Comparison of ENCODE assay signal across 24 cellular contexts in genomic region chr18:9878095-9878494, GRCh38. TPM values are rescaled to one million over a fixed set of nuclear protein-coding genes. Genes with fewer than 3 reads are reported as not detected.
DNase-seq lines count a peak whose midpoint lies in the region; ATAC-seq, FAIRE-seq and TF ChIP-seq lines count a peak whose summit lies in the region.
"Had no signal": no experiment of that assay in that cellular context is flagged by ENCODE, and none has a peak within 500 bp of the region (broad histone marks: within the 10 kb centered on the region; RNA-seq: fewer than 3 reads in every experiment).

No MANE protein-coding gene starts in this region.

- no peak overlapping the region for H2BK120ac ChIP-seq in mesenchymal stem cell (ENCODE audit: low read depth, low read length)

- no peak for TF ChIP-seq CTCF in A673 (conservative IDR thresholded peaks at IDR 0.05; ENCODE audit: low read depth, low read length)
- TF ChIP-seq CTCF in KMS-11 (conservative IDR thresholded peaks at IDR 0.05; ENCODE audit: low read depth, low read length), result no peak
- no peak for TF ChIP-seq CTCF in K562 (IDR thresholded peaks at IDR 0.05 in 2 of 3, conservative IDR thresholded peaks at IDR 0.05 in 1 of 3; ENCODE audit: insufficient read depth in 2 of 3, low read depth in 1 of 3, low read length in 3 of 3)
- TF ChIP-seq CTCF in breast epithelium (IDR thresholded peaks at IDR 0.05), result no peak

- no peak for TF ChIP-seq POLR2A in K562 (conservative IDR thresholded peaks at IDR 0.05)
- no peak for TF ChIP-seq POLR2A in breast epithelium (IDR thresholded peaks at IDR 0.05)

- H2AK5ac ChIP-seq in mesenchymal stem cell (ENCODE audit: low read length, severe bottlenecking), result no peak overlapping the region

- no peaks in the 10 kb centered on the region for H3K9me3 ChIP-seq in A673 (ENCODE audit: low read depth, low read length, poor library complexity, severe bottlenecking)
- H3K9me3 ChIP-seq in K562 (replicated peaks; ENCODE audit: control insufficient read depth, insufficient read depth, low read depth, low read length), result no peaks in the 10 kb centered on the region
- no peaks in the 10 kb centered on the region for H3K9me3 ChIP-seq in mesenchymal stem cell (ENCODE audit: control insufficient read depth, low read length)
- no peaks in the 10 kb centered on the region for H3K9me3 ChIP-seq in breast epithelium

- intact Hi-C loops in A673 (cut with micrococcal nuclease; ENCODE audit: unreplicated experiment), result no loop called here
- intact Hi-C loops in K562 (cut with micrococcal nuclease), result loop anchor here (10.0 kb wide), 1 partner anchor 193 kb away; no protein-coding TSS in a partner anchor
- intact Hi-C loops in breast epithelium (cut with DNase I; ENCODE audit: low total_unique reads), result no loop called here

- no peak overlapping the region for H2BK12ac ChIP-seq in mesenchymal stem cell (ENCODE audit: low read length in 2 of 2)

- H2AFZ ChIP-seq in KMS-11 (ENCODE audit: low read depth) (no peak overlapping the region), K562 (ENCODE audit: low read depth, low read length) (0 out of 2 replicates have a peak overlapping the region, but pooled peaks have one; percentile 90), mesenchymal stem cell (ENCODE audit: low read depth, low read length) (no peak overlapping the region)

- POLR2A ChIA-PET in A673 (lab: Charles Lee; ENCODE audit: low non-redundant PET) (no interaction called here), K562 (lab: Yijun Ruan, JAX) (interaction anchor here (0.6 to 2.0 kb wide), 5 partner anchors 8 to 167 kb away, joined by 3 to 10 read pairs (median 7); no protein-coding TSS in a partner anchor)

- no peak for ATAC-seq in K562

- H3K4me1 ChIP-seq in A673 (ENCODE audit: insufficient read depth, low read length, poor library complexity, severe bottlenecking), result peaks cover 22% of the 10 kb centered on the region
- H3K4me1 ChIP-seq in KMS-11 (ENCODE audit: low read depth, poor library complexity, severe bottlenecking), result peaks cover 29% of the 10 kb centered on the region
- H3K4me1 ChIP-seq in K562 (replicated peaks in 1 of 2; ENCODE audit: control insufficient read depth in 2 of 2, insufficient read depth in 2 of 2, low read length in 2 of 2), result peaks cover 20 to 57% of the 10 kb centered on the region in 2 experiments
- H3K4me1 ChIP-seq in mesenchymal stem cell (ENCODE audit: control insufficient read depth, insufficient read depth, low read depth, low read length), result no peaks in the 10 kb centered on the region
- no peaks in the 10 kb centered on the region for H3K4me1 ChIP-seq in breast epithelium

- no TSS peak for BruUV-seq in A673 (replicated peaks; lab: Mats Ljungman, UMichigan)
- no TSS peak for BruUV-seq in K562 (replicated peaks; lab: Mats Ljungman, UMichigan)

- no peak overlapping the region for H2BK5ac ChIP-seq in mesenchymal stem cell (ENCODE audit: low read depth, low read length, poor library complexity, severe bottlenecking)

- H3K27me3 ChIP-seq in A673 (replicated peaks; ENCODE audit: insufficient read depth, low read depth, low read length, poor library complexity) (no peaks in the 10 kb centered on the region), KMS-11 (ENCODE audit: insufficient read depth, low read depth) (no peaks in the 10 kb centered on the region), K562 (ENCODE audit: control insufficient read depth in 2 of 2, insufficient read depth in 2 of 2, low read length in 2 of 2) (no peaks in the 10 kb centered on the region), mesenchymal stem cell (ENCODE audit: control insufficient read depth in 1 of 2, insufficient read depth in 1 of 2, low read length in 2 of 2) (no peaks in the 10 kb centered on the region), breast epithelium (no peaks in the 10 kb centered on the region)

- no peak for FAIRE-seq in K562 (lab: Jason Lieb, UNC)
- FAIRE-seq: G401.6 had no signal

- H3K18ac ChIP-seq in mesenchymal stem cell (ENCODE audit: low read depth in 1 of 2, low read length in 2 of 2), result no peak overlapping the region

- DNase-seq in A673 (ENCODE audit: low spot score) (no peak), K562 (ENCODE audit: extremely low read depth in 1 of 4, low spot score in 3 of 4) (no peak), mesenchymal stem cell (no peak), breast epithelium (ENCODE audit: low spot score in 2 of 2) (no peak), cerebellar nuclear complex (lab: John Stamatoyannopoulos, UW) (no peak)
- no peak for DNase-seq in central memory CD4-positive, alpha-beta T cell
- DNase-seq: C1 segment of cervical spinal cord; CD4-positive, alpha-beta memory T cell; COR-L47; H9; Karpas-422; NCI-H1092; NCI-H1436; NCI-H187 treated with DMSO at 0.1 percent for 48 hours; NCI-H2171 treated with DMSO at 0.1 percent for 48 hours; NCI-H345; NCI-H510A treated with DMSO at 0.1 percent for 48 hours; NCI-H748 treated with DMSO at 0.1 percent for 48 hours; Right ventricle myocardium superior had no signal

- no peak overlapping the region for H4K8ac ChIP-seq in mesenchymal stem cell (ENCODE audit: low read length)

- H3K4me2 ChIP-seq in KMS-11 (peak overlapping the region; percentile 20), K562 (ENCODE audit: insufficient read depth, low read length) (no peak overlapping the region), mesenchymal stem cell (ENCODE audit: low read length, poor library complexity, severe bottlenecking) (no peak overlapping the region)
- H3K4me2 ChIP-seq: GM23338 had no signal

- H3K9me1 ChIP-seq in K562 (ENCODE audit: control insufficient read depth, insufficient read depth, low read length), result no peaks in the 10 kb centered on the region

- no peak overlapping the region for H3K9ac ChIP-seq in KMS-11
- peak overlapping the region in 1 of 2 experiments; percentile 87; a peak in 1 of 4 replicates for H3K9ac ChIP-seq in K562 (ENCODE audit: insufficient read depth in 1 of 2, low read depth in 2 of 2, low read length in 2 of 2)
- peak overlapping the region; percentile 96 for H3K9ac ChIP-seq in mesenchymal stem cell (ENCODE audit: low read length)

- H3K27ac ChIP-seq in A673 (ENCODE audit: low read depth, low read length, poor library complexity, severe bottlenecking), result peak overlapping the region; percentile 95
- H3K27ac ChIP-seq in KMS-11, result no peak overlapping the region; the same call in 1 of the 2 replicates
- H3K27ac ChIP-seq in K562 (ENCODE audit: extremely low read depth, low read depth, low read length), result peak overlapping the region; percentile 97; the same call in 2 of the 3 replicates
- no peak overlapping the region for H3K27ac ChIP-seq in mesenchymal stem cell (ENCODE audit: low read length, poor library complexity, severe bottlenecking)
- H3K27ac ChIP-seq in breast epithelium, result no peak overlapping the region

- H3K36me3 ChIP-seq in A673 (ENCODE audit: insufficient read depth, low read length, poor library complexity, severe bottlenecking) (no peaks in the 10 kb centered on the region), KMS-11 (ENCODE audit: insufficient read depth) (no peaks in the 10 kb centered on the region), K562 (ENCODE audit: control insufficient read depth, insufficient read depth, low read length) (no peaks in the 10 kb centered on the region), mesenchymal stem cell (ENCODE audit: control insufficient read depth in 1 of 2, insufficient read depth in 2 of 2, low read depth in 1 of 2, low read length in 2 of 2) (no peaks in the 10 kb centered on the region), breast epithelium (no peaks in the 10 kb centered on the region)

- H4K20me1 ChIP-seq in KMS-11 (ENCODE audit: insufficient read depth) (no peaks in the 10 kb centered on the region), K562 (replicated peaks; ENCODE audit: control insufficient read depth, insufficient read depth, low read length) (no peaks in the 10 kb centered on the region)

- H3K4me3 ChIP-seq in A673 (ENCODE audit: low read depth, low read length, poor library complexity, severe bottlenecking) (no peak overlapping the region), KMS-11 (IDR thresholded peaks at IDR 0.05; ENCODE audit: insufficient read depth, low read depth, low read length) (no peak overlapping the region), K562 (no peak overlapping the region), mesenchymal stem cell (ENCODE audit: insufficient read depth in 1 of 2, low read depth in 1 of 2, low read length in 2 of 2) (no peak overlapping the region), breast epithelium (no peak overlapping the region)
- H3K4me3 ChIP-seq: GM23338 had no signal

- WGBS in K562 (ENCODE audit: insufficient coverage, low coverage, missing lambda C conversion rate), result 15% methylated on average over 1 of the region's 1 CpG
- no CpG with 5 or more reads among the region's 1 CpG for WGBS in mesenchymal stem cell

- TF ChIP-seq EP300 in K562 (IDR thresholded peaks at IDR 0.05; ENCODE audit: low read length), result no peak

- in situ Hi-C loops in K562 (cut with MboI), result no loop called here

- H3K79me2 ChIP-seq in KMS-11 (ENCODE audit: insufficient read depth, low read depth) (no peaks in the 10 kb centered on the region), K562 (ENCODE audit: control insufficient read depth, insufficient read depth, low read length) (peaks cover 10% of the 10 kb centered on the region; the same call in 2 of the 3 replicates)

- H3K23ac ChIP-seq in mesenchymal stem cell (ENCODE audit: low read length in 2 of 2), result no peak overlapping the region

- no peak overlapping the region for H3K4ac ChIP-seq in mesenchymal stem cell (ENCODE audit: low read depth in 1 of 2, low read length in 2 of 2)

- H2BK15ac ChIP-seq in mesenchymal stem cell (ENCODE audit: low read depth, poor library complexity, severe bottlenecking), result no peak overlapping the region

- no peak for TF ChIP-seq RAD21 in K562 (CRISPR knock-in tag; conservative IDR thresholded peaks at IDR 0.05 in 1 of 2, IDR thresholded peaks at IDR 0.05 in 1 of 2)

- no peak overlapping the region for H4K91ac ChIP-seq in mesenchymal stem cell (ENCODE audit: low read length)

- CTCF ChIA-PET in A673 (lab: Charles Lee) (no interaction called here), K562 (lab: Yijun Ruan, JAX; ENCODE audit: low intra/inter-chr PET ratio) (interaction anchor here (0.9 kb wide), 1 partner anchor 169 kb away, joined by 4 read pairs; no protein-coding TSS in a partner anchor)

- H3K79me1 ChIP-seq in mesenchymal stem cell (replicated peaks; ENCODE audit: low read length, poor library complexity, severe bottlenecking), result no peaks in the 10 kb centered on the region

- H3K14ac ChIP-seq in mesenchymal stem cell (ENCODE audit: low read length in 2 of 2), result no peak overlapping the region

RNA-seq across cellular contexts. Expression of gene TXNDC2, which starts 7.7 kb away (rescaled TPM):
- total RNA-seq in A673 (2021), result 0.13 and 0.42 TPM in 2 replicates
- 2.8 and 4.0 TPM in 2 replicates for total RNA-seq in K562 (2011; cell fraction: chromatin; rRNA removed; ENCODE audit: low replicate concordance)
- total RNA-seq in K562 (2011; cell fraction: nucleolus; rRNA removed), result 1.7 and 2.8 TPM in 2 replicates
- total RNA-seq in K562 (2011; cell fraction: nucleoplasm; rRNA removed), result 2.3 and 2.6 TPM in 2 replicates
- total RNA-seq in K562 (2014; rRNA removed), result 1.3 TPM in 2 replicates
- total RNA-seq in K562 (2014; rRNA removed; fragmentation: Illumina TruSeq; extraction: Trizol), result 1.6 and 1.7 TPM in 2 replicates
- total RNA-seq in K562 (2015; rRNA removed; fragmentation: Illumina TruSeq; extraction: Trizol), result 2.3 and 2.5 TPM in 2 replicates
- total RNA-seq in K562 (2021), result 2.0 and 3.8 TPM in 2 replicates
- 0.79 and 2.3 TPM in 2 replicates for polyA plus RNA-seq in K562 (2011; rRNA removed)
- polyA plus RNA-seq in K562 (2011; cell fraction: cytosol; rRNA removed), result 0.55 and 2.2 TPM in 2 replicates
- 0.83 and 4.6 TPM in 2 replicates for polyA plus RNA-seq in K562 (2011; cell fraction: nucleus; rRNA removed)
- 1.5 and 3.3 TPM in 2 replicates for polyA plus RNA-seq in K562 (2012)
- polyA plus RNA-seq in K562 (2014; fragmentation: Illumina TruSeq; extraction: Trizol), result 4.8 and 4.9 TPM in 2 replicates
- polyA plus RNA-seq in K562 (2014; fragmentation: Nextera tagmentation; extraction: Ambion mirVana), result 1 to 10 TPM; 1.2 to 2.3 TPM
- 1.4 and 2.5 TPM in 2 replicates for polyA plus RNA-seq in K562 (2014; rRNA removed)
- 2.8 and 5.4 TPM in 2 replicates for polyA minus RNA-seq in K562 (2011; rRNA and poly(A)+ RNA removed)
- 0.73 and 3.0 TPM in 2 replicates for polyA minus RNA-seq in K562 (2011; cell fraction: cytosol; rRNA and poly(A)+ RNA removed)
- 1.8 and 4.7 TPM in 2 replicates for polyA minus RNA-seq in K562 (2011; cell fraction: nucleus; rRNA and poly(A)+ RNA removed)
- polyA plus RNA-seq in mesenchymal stem cell (2013, experiment 1 of 2), result 0.15 TPM
- 0.26 TPM for polyA plus RNA-seq in mesenchymal stem cell (2013, experiment 2 of 2)
- total RNA-seq in breast epithelium, result under 1 TPM in 1 of 3 donors, not detected in 2; 0.16 TPM
- total RNA-seq: CD4-positive, alpha-beta memory T cell; GM23338; Right ventricle myocardium superior; SK-MEL-5 had no signal
- polyA plus RNA-seq: CD4-positive, alpha-beta memory T cell; IgD-negative memory B cell had no signal

RNA-seq across cellular contexts. Expression of gene VAPA, which starts 35.7 kb away (rescaled TPM):
- total RNA-seq in A673 (2021), result 185 and 204 TPM in 2 replicates
- total RNA-seq in K562 (2011; cell fraction: chromatin; rRNA removed; ENCODE audit: low replicate concordance), result 131 and 315 TPM in 2 replicates
- total RNA-seq in K562 (2011; cell fraction: nucleolus; rRNA removed), result 118 and 122 TPM in 2 replicates
- total RNA-seq in K562 (2011; cell fraction: nucleoplasm; rRNA removed), result 147 and 249 TPM in 2 replicates
- total RNA-seq in K562 (2014; rRNA removed), result 516 and 526 TPM in 2 replicates
- 624 and 729 TPM in 2 replicates for total RNA-seq in K562 (2014; rRNA removed; fragmentation: Illumina TruSeq; extraction: Trizol)
- 726 and 732 TPM in 2 replicates for total RNA-seq in K562 (2015; rRNA removed; fragmentation: Illumina TruSeq; extraction: Trizol)
- total RNA-seq in K562 (2021), result 504 and 509 TPM in 2 replicates
- 544 and 809 TPM in 2 replicates for polyA plus RNA-seq in K562 (2011; rRNA removed)
- polyA plus RNA-seq in K562 (2011; cell fraction: cytosol; rRNA removed), result 202 and 314 TPM in 2 replicates
- 169 and 199 TPM in 2 replicates for polyA plus RNA-seq in K562 (2011; cell fraction: nucleus; rRNA removed)
- polyA plus RNA-seq in K562 (2012), result 376 and 498 TPM in 2 replicates
- 790 and 902 TPM in 2 replicates for polyA plus RNA-seq in K562 (2014; fragmentation: Illumina TruSeq; extraction: Trizol)
- 100 to 1,000 TPM; 219 to 224 TPM for polyA plus RNA-seq in K562 (2014; fragmentation: Nextera tagmentation; extraction: Ambion mirVana)
- 455 and 489 TPM in 2 replicates for polyA plus RNA-seq in K562 (2014; rRNA removed)
- 866 and 913 TPM in 2 replicates for polyA minus RNA-seq in K562 (2011; rRNA and poly(A)+ RNA removed)
- polyA minus RNA-seq in K562 (2011; cell fraction: cytosol; rRNA and poly(A)+ RNA removed), result 292 and 382 TPM in 2 replicates
- polyA minus RNA-seq in K562 (2011; cell fraction: nucleus; rRNA and poly(A)+ RNA removed), result 176 and 203 TPM in 2 replicates
- 185 TPM for polyA plus RNA-seq in mesenchymal stem cell (2013, experiment 1 of 2)
- polyA plus RNA-seq in mesenchymal stem cell (2013, experiment 2 of 2), result 192 TPM
- total RNA-seq in breast epithelium, result 100 to 1,000 TPM; 235 to 263 (median 260) TPM

Comparison
In these comparisons a context has a peak if more than half of its experiments do, and no peak if none do; other contexts are left out.
1. H3K27ac ChIP-seq: peak in A673 (single experiment) and K562 (single experiment); none in KMS-11 (single experiment), mesenchymal stem cell (single experiment) and breast epithelium (0 of 2).